In genomic region chr17:48908853-48909394, GRCh38 we compare ENCODE assay signal across 8 cellular contexts. TPM values are rescaled to one million over a fixed set of nuclear protein-coding genes. Genes with fewer than 3 reads are reported as not detected.
DNase-seq lines count a peak whose midpoint lies in the region; ATAC-seq and TF ChIP-seq lines count a peak whose summit lies in the region.

No MANE protein-coding gene starts in this region.

- peak; percentile 97 for DNase-seq in Calu3
- DNase-seq in Karpas-422: peak; percentile 96
- peak; percentile 96 for DNase-seq in RWPE2 (ENCODE audit: low spot score)
- DNase-seq in activated gamma-delta T cell treated with anti-CD3 and anti-CD28 coated beads, Interleukin-2, amount 50 U/mL, for 16 hours (ENCODE audit: low read depth): peak; percentile 85
- peak; percentile 44 for DNase-seq in foreskin melanocyte
- peak in 43 of 49 donors; percentile 4 to 76 (median 32) for DNase-seq in substantia nigra (lab: John Stamatoyannopoulos, UW)

- H3K9me3 ChIP-seq in Karpas-422 (ENCODE audit: low read length): no peaks in the 10 kb centered on the region
- no peaks in the 10 kb centered on the region for H3K9me3 ChIP-seq in RWPE2 (ENCODE audit: severe bottlenecking)
- no peaks in the 10 kb centered on the region for H3K9me3 ChIP-seq in neutrophil

- H4K20me1 ChIP-seq in Karpas-422 (ENCODE audit: insufficient read depth, low read depth, low read length): peaks cover 28% of the 10 kb centered on the region; the same call in 1 of the 2 replicates

- no peaks in the 10 kb centered on the region for H3K9me3 Mint-ChIP-seq in Calu3 (ENCODE audit: low read depth, unreplicated experiment)

- H3K79me2 ChIP-seq in Karpas-422 (ENCODE audit: low read length): peaks cover 58% of the 10 kb centered on the region

- no peak overlapping the region for H2AFZ ChIP-seq in Karpas-422 (ENCODE audit: low read length)

- no peaks in the 10 kb centered on the region for H3K27me3 ChIP-seq in Karpas-422 (ENCODE audit: low read length)
- no peaks in the 10 kb centered on the region for H3K27me3 ChIP-seq in RWPE2 (ENCODE audit: insufficient read depth, poor library complexity, severe bottlenecking)
- no peaks in the 10 kb centered on the region for H3K27me3 ChIP-seq in neutrophil

- no peaks in the 10 kb centered on the region for H3K27me3 Mint-ChIP-seq in Calu3 (ENCODE audit: unreplicated experiment)

- peaks cover 72% of the 10 kb centered on the region for H3K36me3 Mint-ChIP-seq in Calu3 (ENCODE audit: insufficient read depth, unreplicated experiment)

- no peaks in the 10 kb centered on the region for H3K9me2 ChIP-seq in Karpas-422 (replicated peaks; ENCODE audit: insufficient read depth, low read length)

- intact Hi-C loops in Calu3 (cut with micrococcal nuclease; ENCODE audit: unreplicated experiment): no loop called here

- H3K4me1 ChIP-seq in Karpas-422 (ENCODE audit: low read length) (peaks cover 28% of the 10 kb centered on the region), RWPE2 (ENCODE audit: insufficient read depth, poor library complexity, severe bottlenecking) (peaks cover 17% of the 10 kb centered on the region), neutrophil (ENCODE audit: control insufficient read depth in 1 of 2, insufficient read depth in 1 of 2, low read depth in 1 of 2, low read length in 1 of 2) (peaks cover 24 to 31% of the 10 kb centered on the region in 2 experiments)

- peak overlapping the region; percentile 99 for H3K9ac ChIP-seq in Karpas-422 (ENCODE audit: low read length)

- BruUV-seq in Calu3 (replicated peaks; lab: Mats Ljungman, UMichigan): no TSS peak

- H3K4me3 Mint-ChIP-seq in Calu3 (ENCODE audit: low read depth, unreplicated experiment): peak overlapping the region; percentile 88

- H3K4me2 ChIP-seq in Karpas-422 (ENCODE audit: low read depth, low read length, poor library complexity, severe bottlenecking): peak overlapping the region; percentile 77

- CTCF ChIA-PET in Calu3 (lab: Charles Lee): interaction anchor here (2.9 kb wide), 1 partner anchor 16 kb away, joined by 18 read pairs; the partner anchor contains the start of gene ATP5MC1

- peak overlapping the region; percentile 65 for H3K4me3 ChIP-seq in Karpas-422 (ENCODE audit: low read length)
- H3K4me3 ChIP-seq in RWPE2 (ENCODE audit: severe bottlenecking): peak overlapping the region; percentile 69
- peak overlapping the region; percentile 67 to 73 for H3K4me3 ChIP-seq in neutrophil (ENCODE audit: low read depth in 1 of 2, low read length in 1 of 2)

- ATAC-seq in GM21723 (IDR thresholded peaks at IDR 0.05; ENCODE audit: unreplicated experiment) (peak; percentile 41), RWPE2 (ENCODE audit: low read depth) (peak; percentile 66)

- peaks cover 43% of the 10 kb centered on the region for H3K4me1 Mint-ChIP-seq in Calu3 (ENCODE audit: low read depth, unreplicated experiment)

- TF ChIP-seq CTCF in Calu3 (IDR thresholded peaks at IDR 0.05; ENCODE audit: unreplicated experiment) (no peak), RWPE2 (IDR thresholded peaks at IDR 0.05; ENCODE audit: poor library complexity, severe bottlenecking) (no peak), neutrophil (IDR thresholded peaks at IDR 0.05) (no peak)

- H3K36me3 ChIP-seq in Karpas-422 (ENCODE audit: insufficient read depth, low read length) (peaks cover 32% of the 10 kb centered on the region; the same call in 1 of the 2 replicates), RWPE2 (ENCODE audit: low read depth) (peaks cover 43% of the 10 kb centered on the region), neutrophil (peaks cover 30% of the 10 kb centered on the region)

- H3K27ac Mint-ChIP-seq in Calu3 (ENCODE audit: unreplicated experiment): peak overlapping the region; percentile 94

- H3K27ac ChIP-seq in Karpas-422 (ENCODE audit: low read length) (peak overlapping the region; percentile 75), RWPE2 (ENCODE audit: poor library complexity, severe bottlenecking) (peak overlapping the region; percentile 86), neutrophil (peak overlapping the region; percentile 93), substantia nigra (ENCODE audit: low read depth, low read length, poor library complexity, severe bottlenecking) (peak overlapping the region; percentile 85)

RNA-seq across cellular contexts. Expression of gene UBE2Z, which starts 0.7 kb away (rescaled TPM):
- 179 and 182 TPM in 2 replicates for total RNA-seq in Calu3 (2022)
- 43.8 and 47.1 TPM in 2 replicates for total RNA-seq in Karpas-422 (2014; rRNA removed; shearing (Covaris generic); ENCODE audit: low replicate concordance)

RNA-seq across cellular contexts. Expression of gene ATP5MC1, which starts 16.3 kb away (rescaled TPM):
- total RNA-seq in Calu3 (2022): 131 and 134 TPM in 2 replicates
- total RNA-seq in Karpas-422 (2014; rRNA removed; shearing (Covaris generic); ENCODE audit: low replicate concordance): 120 and 167 TPM in 2 replicates

RNA-seq across cellular contexts. Expression of gene SNF8, which starts 35.7 kb away (rescaled TPM):
- total RNA-seq in Calu3 (2022): 198 and 213 TPM in 2 replicates
- 56.0 and 165 TPM in 2 replicates for total RNA-seq in Karpas-422 (2014; rRNA removed; shearing (Covaris generic); ENCODE audit: low replicate concordance)

RNA-seq across cellular contexts. Expression of gene GIP, which starts 59.5 kb away (rescaled TPM):
- total RNA-seq in Calu3 (2022): not detected in 2 replicates
- not detected in 2 replicates for total RNA-seq in Karpas-422 (2014; rRNA removed; shearing (Covaris generic); ENCODE audit: low replicate concordance)

Comparison
In these comparisons a context has a peak if more than half of its experiments do, and no peak if none do; other contexts are left out.
1. Peak in every context shown above with its lines: DNase-seq, ATAC-seq, H3K4me3 ChIP-seq and H3K27ac ChIP-seq.
2. DNase-seq: peak in every context shown above with its lines; median percentile 97 in Calu3; 96 in Karpas-422; 96 in RWPE2; 85 in activated gamma-delta T cell treated with anti-CD3 and anti-CD28 coated beads, Interleukin-2, amount 50 U/mL, for 16 hours; 44 in foreskin melanocyte; 32 in substantia nigra.